In genomic region chr14:87013583-87013982, GRCh38 we compare ENCODE assay signal across 1 cellular context.
TF ChIP-seq lines count a peak whose summit lies in the region.

No MANE protein-coding gene starts in this region.

TF ChIP-seq in SK-N-SH, 30 proteins besides CTCF, POLR2A, EP300 and RAD21 (continued from another document):
- TF ChIP-seq REST (IDR thresholded peaks at IDR 0.05; ENCODE audit: low read depth, low read length) (no peak), GATA2 (CRISPR knock-in tag; IDR thresholded peaks at IDR 0.05) (no peak), IRF3 (IDR thresholded peaks at IDR 0.05; ENCODE audit: low read depth, low read length) (no peak)
- TF ChIP-seq, protein P1, sequence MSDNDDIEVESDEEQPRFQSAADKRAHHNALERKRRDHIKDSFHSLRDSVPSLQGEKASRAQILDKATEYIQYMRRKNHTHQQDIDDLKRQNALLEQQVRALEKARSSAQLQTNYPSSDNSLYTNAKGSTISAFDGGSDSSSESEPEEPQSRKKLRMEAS (IDR thresholded peaks at IDR 0.05; ENCODE audit: low read depth), result no peak
- TF ChIP-seq, protein P2, sequence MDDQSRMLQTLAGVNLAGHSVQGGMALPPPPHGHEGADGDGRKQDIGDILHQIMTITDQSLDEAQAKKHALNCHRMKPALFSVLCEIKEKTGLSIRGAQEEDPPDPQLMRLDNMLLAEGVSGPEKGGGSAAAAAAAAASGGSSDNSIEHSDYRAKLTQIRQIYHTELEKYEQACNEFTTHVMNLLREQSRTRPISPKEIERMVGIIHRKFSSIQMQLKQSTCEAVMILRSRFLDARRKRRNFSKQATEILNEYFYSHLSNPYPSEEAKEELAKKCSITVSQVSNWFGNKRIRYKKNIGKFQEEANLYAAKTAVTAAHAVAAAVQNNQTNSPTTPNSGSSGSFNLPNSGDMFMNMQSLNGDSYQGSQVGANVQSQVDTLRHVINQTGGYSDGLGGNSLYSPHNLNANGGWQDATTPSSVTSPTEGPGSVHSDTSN (IDR thresholded peaks at IDR 0.05), result no peak
TF ChIP-seq in SK-N-SH: peak in this region for 0.
